Comparison of ENCODE assay signal across 29 cellular contexts in the genomic region with DNA sequence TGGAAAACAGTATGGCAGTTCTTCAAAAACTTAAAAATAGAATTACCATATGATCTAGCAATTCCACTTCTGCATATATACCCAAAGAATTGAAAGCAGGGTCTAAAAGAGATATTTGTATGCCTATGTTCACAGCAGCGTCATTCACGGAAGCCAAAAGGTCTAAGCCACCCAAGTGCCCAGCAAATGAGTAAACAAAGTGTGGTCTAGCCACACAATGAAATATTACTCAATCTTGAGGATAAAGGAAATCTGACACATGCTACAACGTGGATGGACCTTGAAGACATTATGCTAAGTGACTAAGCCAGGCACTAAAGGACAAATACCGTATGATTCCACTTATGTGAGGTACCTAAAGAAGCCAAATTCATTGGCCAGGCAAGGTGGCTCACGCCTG. TPM values are rescaled to one million over a fixed set of nuclear protein-coding genes. Genes with fewer than 3 reads are reported as not detected.
DNase-seq lines count a peak whose midpoint lies in the region; TF ChIP-seq lines count a peak whose summit lies in the region.
"Had no signal": no experiment of that assay in that cellular context is flagged by ENCODE, and none has a peak within 500 bp of the region (broad histone marks: within the 10 kb centered on the region; RNA-seq: fewer than 3 reads in every experiment).

No MANE protein-coding gene starts in this region.

- no peak overlapping the region for H3K4me3 ChIP-seq in breast epithelium
- H3K4me3 ChIP-seq in epithelial cell of esophagus (ENCODE audit: low read length): no peak overlapping the region
- H3K4me3 ChIP-seq: A549, ascending aorta, heart left ventricle, lower lobe of right lung, mucosa of descending colon had no signal

- no peaks in the 10 kb centered on the region for H3K4me1 ChIP-seq in breast epithelium
- H3K4me1 ChIP-seq: A549, ascending aorta, heart left ventricle, lower lobe of right lung had no signal

- intact Hi-C loops in MCF 10A (cut with micrococcal nuclease): no loop called here
- intact Hi-C loops in breast epithelium (cut with DNase I; ENCODE audit: low total_unique reads): no loop called here

- H3K27ac Mint-ChIP-seq in MCF 10A (ENCODE audit: low read depth, unreplicated experiment): no peak overlapping the region
- H3K27ac Mint-ChIP-seq: activated naive CD8-positive, alpha-beta T cell treated with anti-CD3 and anti-CD28 coated beads for 36 hours; CD8-positive, alpha-beta T cell; nephron had no signal

- peaks cover 45% of the 10 kb centered on the region for H3K27me3 Mint-ChIP-seq in MCF 10A (ENCODE audit: insufficient read depth, unreplicated experiment)

- no peak overlapping the region for H3K27ac ChIP-seq in breast epithelium
- H3K27ac ChIP-seq: A549, ascending aorta, heart left ventricle, lower lobe of right lung, RWPE1 had no signal

- H3K36me3 ChIP-seq in breast epithelium: no peaks in the 10 kb centered on the region
- H3K36me3 ChIP-seq: ascending aorta, heart left ventricle, lower lobe of right lung had no signal

- no peaks in the 10 kb centered on the region for H3K9me3 ChIP-seq in breast epithelium
- H3K9me3 ChIP-seq: A549, ascending aorta, heart left ventricle, lower lobe of right lung, mucosa of descending colon had no signal

- H3K4me1 Mint-ChIP-seq in MCF 10A (ENCODE audit: insufficient read depth, unreplicated experiment): peaks cover 6% of the 10 kb centered on the region
- H3K4me1 Mint-ChIP-seq: activated naive CD8-positive, alpha-beta T cell treated with anti-CD3 and anti-CD28 coated beads for 36 hours had no signal

- BruUV-seq in MCF 10A (replicated peaks; lab: Mats Ljungman, UMichigan): no TSS peak

- no peak overlapping the region for H3K4me3 Mint-ChIP-seq in MCF 10A (ENCODE audit: unreplicated experiment)
- H3K4me3 Mint-ChIP-seq: activated naive CD8-positive, alpha-beta T cell treated with anti-CD3 and anti-CD28 coated beads for 36 hours; CD8-positive, alpha-beta T cell; nephron had no signal

- no peak for TF ChIP-seq POLR2A in breast epithelium (IDR thresholded peaks at IDR 0.05)

- CTCF ChIA-PET in MCF 10A (lab: Yijun Ruan, JAX): interaction anchor here (0.8 kb wide), 2 partner anchors 16 to 149 kb away, joined by 3 read pairs; no protein-coding TSS in a partner anchor

- no peaks in the 10 kb centered on the region for H3K36me3 Mint-ChIP-seq in MCF 10A (ENCODE audit: insufficient read depth, unreplicated experiment)
- H3K36me3 Mint-ChIP-seq: activated naive CD8-positive, alpha-beta T cell treated with anti-CD3 and anti-CD28 coated beads for 36 hours; CD8-positive, alpha-beta T cell had no signal

- DNase-seq in MCF 10A (ENCODE audit: unreplicated experiment) (peak; percentile 50), breast epithelium (ENCODE audit: low spot score in 2 of 2) (no peak), RKO (ENCODE audit: low spot score) (peak; percentile 34), epithelial cell of esophagus (ENCODE audit: low read depth) (peak; percentile 84), stromal cell of bone marrow (ENCODE audit: low read depth) (peak; percentile 15), NCI-H187 (lab: John Stamatoyannopoulos, UW) (no peak), NCI-H526 (lab: John Stamatoyannopoulos, UW) (no peak)
- no peak for DNase-seq in central memory CD4-positive, alpha-beta T cell
- DNase-seq: activated CD4-positive, alpha-beta T cell treated with anti-CD3 and anti-CD28 coated beads for 4 hours; activated effector memory CD4-positive, alpha-beta T cell treated with Interleukin-2 at 50 U/mL for 16 hours; activated naive CD8-positive, alpha-beta T cell treated with anti-CD3 and anti-CD28 coated beads for 36 hours; activated T-cell treated with anti-CD3 and anti-CD28 coated beads for 4 hours; CD8-positive, alpha-beta T cell; GOT3; heart left ventricle; KBM-7; lower lobe of right lung; mucosa of descending colon; NCI-H1092 treated with DMSO at 0.1 percent for 48 hours; NCI-H345; NCI-H748 treated with DMSO at 0.1 percent for 48 hours; small intestine; stimulated activated CD4-positive, alpha-beta T cell treated with anti-CD3 and anti-CD28 coated beads, Interleukin-1b, Interleukin-23, amount 100 ng/mL, for 48 hours; stimulated activated CD8-positive, alpha-beta memory T cell treated with anti-CD3 and anti-CD28 coated beads, Interleukin-4, amount 100 ng/mL, for 48 hours; trophoblast cell had no signal

- POLR2A ChIA-PET in MCF 10A (lab: Yijun Ruan, JAX): no interaction called here

- no peak for TF ChIP-seq CTCF in MCF 10A (IDR thresholded peaks at IDR 0.05; ENCODE audit: unreplicated experiment)
- TF ChIP-seq CTCF in breast epithelium (IDR thresholded peaks at IDR 0.05): no peak
- TF ChIP-seq CTCF in epithelial cell of esophagus (IDR thresholded peaks at IDR 0.05; ENCODE audit: insufficient read depth, low read depth, low read length, missing control alignments): no peak

- no peaks in the 10 kb centered on the region for H3K27me3 ChIP-seq in breast epithelium
- H3K27me3 ChIP-seq: ascending aorta had no signal

- H3K9me3 Mint-ChIP-seq in MCF 10A (ENCODE audit: unreplicated experiment): no peaks in the 10 kb centered on the region
- H3K9me3 Mint-ChIP-seq: activated naive CD8-positive, alpha-beta T cell treated with anti-CD3 and anti-CD28 coated beads for 36 hours; CD8-positive, alpha-beta T cell; nephron had no signal

RNA-seq across cellular contexts. Expression of a gene that starts 11.1 kb away (rescaled TPM):
- total RNA-seq in MCF 10A (2022) (34.3 and 41.9 TPM in 2 replicates), breast epithelium (10 to 100 TPM; 14.4 to 20.3 (median 15.8) TPM)

Comparison
In these comparisons a context has a peak if more than half of its experiments do, and no peak if none do; other contexts are left out.
1. DNase-seq: peak in MCF 10A (single experiment), RKO (single experiment), epithelial cell of esophagus (single experiment) and stromal cell of bone marrow (single experiment); none in breast epithelium (0 of 2), NCI-H187 (0 of 2), NCI-H526 (0 of 2) and central memory CD4-positive, alpha-beta T cell (single experiment).